In genomic region chr6:167833396-167833763, GRCh38 we compare ENCODE assay signal across 11 cellular contexts. TPM values are rescaled to one million over a fixed set of nuclear protein-coding genes. Genes with fewer than 3 reads are reported as not detected.
DNase-seq lines count a peak whose midpoint lies in the region; ATAC-seq and TF ChIP-seq lines count a peak whose summit lies in the region.
"Had no signal": no experiment of that assay in that cellular context is flagged by ENCODE, and none has a peak within 500 bp of the region (broad histone marks: within the 10 kb centered on the region; RNA-seq: fewer than 3 reads in every experiment).

No MANE protein-coding gene starts in this region.

- CTCF ChIA-PET in activated B cell treated with CpG ODN at 0.5 μM for 24 hours (lab: Charles Lee) = no interaction called here

- H3K4me3 Mint-ChIP-seq in activated B cell treated with CpG ODN at 0.5 μM for 24 hours (peak overlapping the region; percentile 15), nephron (peak overlapping the region in 1 of 3 experiments; percentile 28)

- no peak overlapping the region for H3K27ac ChIP-seq in coronary artery
- H3K27ac ChIP-seq: SJCRH30 had no signal

- TF ChIP-seq CTCF in activated B cell treated with CpG ODN at 0.5 μM for 24 hours (IDR thresholded peaks at IDR 0.05) (no peak), nephron (IDR thresholded peaks at IDR 0.05; ENCODE audit: unreplicated experiment in 3 of 3) (no peak), coronary artery (IDR thresholded peaks at IDR 0.05) (no peak)

- POLR2A ChIA-PET in activated B cell treated with CpG ODN at 0.5 μM for 24 hours (lab: Charles Lee) = interaction anchor here (0.9 kb wide), 1 partner anchor 10 kb away, joined by 3 read pairs; no protein-coding TSS in a partner anchor

- DNase-seq in activated B cell treated with CpG ODN at 0.5 μM for 24 hours (no peak), coronary artery (ENCODE audit: low spot score) (no peak), head of caudate nucleus (no peak), islet precursor cell (no peak)
- DNase-seq in central memory CD4-positive, alpha-beta T cell = no peak
- DNase-seq: activated T-cell treated with anti-CD3 and anti-CD28 coated beads, Interleukin-2, amount 50 U/mL, for 48 hours; NCI-H1105; SJCRH30 had no signal

- no peaks in the 10 kb centered on the region for H3K9me3 Mint-ChIP-seq in activated B cell treated with CpG ODN at 0.5 μM for 24 hours
- no peaks in the 10 kb centered on the region for H3K9me3 Mint-ChIP-seq in nephron

- H3K27ac Mint-ChIP-seq in activated B cell treated with CpG ODN at 0.5 μM for 24 hours = no peak overlapping the region
- peak overlapping the region; percentile 26 to 75 (median 70) for H3K27ac Mint-ChIP-seq in nephron

- ATAC-seq in GM18858 (IDR thresholded peaks at IDR 0.05; ENCODE audit: unreplicated experiment) = peak; percentile 15
- peak; percentile 8 for ATAC-seq in HG02678 (IDR thresholded peaks at IDR 0.05; ENCODE audit: unreplicated experiment)
- no peak for ATAC-seq in activated B cell treated with CpG ODN at 0.5 μM for 24 hours (ENCODE audit: low read depth)

- H3K27me3 Mint-ChIP-seq in activated B cell treated with CpG ODN at 0.5 μM for 24 hours (peaks cover 21% of the 10 kb centered on the region), nephron (ENCODE audit: low read depth) (no peaks in the 10 kb centered on the region)

- H3K4me3 ChIP-seq in coronary artery = no peak overlapping the region
- H3K4me3 ChIP-seq: SJCRH30 had no signal

- intact Hi-C loops in activated B cell treated with CpG ODN at 0.5 μM for 24 hours (cut with micrococcal nuclease) = no loop called here
- intact Hi-C loops in head of caudate nucleus (cut with DNase I) = no loop called here

- no peaks in the 10 kb centered on the region for H3K36me3 Mint-ChIP-seq in activated B cell treated with CpG ODN at 0.5 μM for 24 hours (ENCODE audit: low read depth)
- no peaks in the 10 kb centered on the region for H3K36me3 Mint-ChIP-seq in nephron (ENCODE audit: low read depth)

- H3K4me1 Mint-ChIP-seq in activated B cell treated with CpG ODN at 0.5 μM for 24 hours = peaks cover 16% of the 10 kb centered on the region
- H3K4me1 Mint-ChIP-seq in nephron = peaks cover 41% of the 10 kb centered on the region

RNA-seq across cellular contexts. Expression of gene AFDN, which starts 6.7 kb away (rescaled TPM):
- total RNA-seq in activated B cell treated with CpG ODN at 0.5 μM for 24 hours = 38.0 and 41.2 TPM in 2 replicates
